9 cellular contexts compared by ENCODE assay signal in genomic region chr2:86747708-86748627, GRCh38. TPM values are rescaled to one million over a fixed set of nuclear protein-coding genes. Genes with fewer than 3 reads are reported as not detected.
DNase-seq lines count a peak whose midpoint lies in the region; ATAC-seq, FAIRE-seq and TF ChIP-seq lines count a peak whose summit lies in the region.
"Had no signal": no experiment of that assay in that cellular context is flagged by ENCODE, and none has a peak within 500 bp of the region (broad histone marks: within the 10 kb centered on the region; RNA-seq: fewer than 3 reads in every experiment).

No MANE protein-coding gene starts in this region.

- no peaks in the 10 kb centered on the region for H3K4me1 ChIP-seq in testis

- H3K27me3 ChIP-seq in testis: no peaks in the 10 kb centered on the region
- H3K27me3 ChIP-seq: Peyer's patch had no signal

- intact Hi-C loops in testis (cut with DNase I; ENCODE audit: low total_unique reads): no loop called here

- no peak overlapping the region for H3K4me3 ChIP-seq in testis
- H3K4me3 ChIP-seq: Peyer's patch had no signal

- no peak for TF ChIP-seq CTCF in testis (IDR thresholded peaks at IDR 0.05)

- no peaks in the 10 kb centered on the region for H3K27me3 Mint-ChIP-seq in stimulated activated naive CD8-positive, alpha-beta T cell treated with anti-CD3 and anti-CD28 coated beads, Interleukin-15, amount 100 ng/mL, for 72 hours

- DNase-seq in EL (peak; percentile 71), SIG-M5 treated with dmso at 0.1 percent for 504 hours (lab: John Stamatoyannopoulos, UW; ENCODE audit: unreplicated experiment) (peak; percentile 37), germinal center (ENCODE audit: low spot score) (peak; percentile 18), RCC 7860 (ENCODE audit: low spot score) (no peak), testis (no peak), NCI-H1694 treated with DMSO at 0.1 percent for 48 hours (lab: John Stamatoyannopoulos, UW) (no peak)
- peak; percentile 46 to 69 for DNase-seq in stimulated activated naive CD8-positive, alpha-beta T cell treated with anti-CD3 and anti-CD28 coated beads, Interleukin-15, amount 100 ng/mL, for 72 hours

- TF ChIP-seq POLR2A in testis (IDR thresholded peaks at IDR 0.05): no peak

- no peak overlapping the region for H3K27ac ChIP-seq in testis
- H3K27ac ChIP-seq: Peyer's patch had no signal

- peaks cover 12 to 13% of the 10 kb centered on the region in 2 donors for H3K9me3 Mint-ChIP-seq in stimulated activated naive CD8-positive, alpha-beta T cell treated with anti-CD3 and anti-CD28 coated beads, Interleukin-15, amount 100 ng/mL, for 72 hours

- FAIRE-seq in RCC 7860 (lab: Jason Lieb, UNC): no peak

- WGBS in testis, 2 donors: 89 to 93% methylated on average over 9 of the region's 9 CpGs

- no peaks in the 10 kb centered on the region for H3K36me3 ChIP-seq in testis (ENCODE audit: low read depth, missing control alignments)

- peak overlapping the region; percentile 39 to 66 for H3K4me3 Mint-ChIP-seq in stimulated activated naive CD8-positive, alpha-beta T cell treated with anti-CD3 and anti-CD28 coated beads, Interleukin-15, amount 100 ng/mL, for 72 hours

- H3K4me1 Mint-ChIP-seq in stimulated activated naive CD8-positive, alpha-beta T cell treated with anti-CD3 and anti-CD28 coated beads, Interleukin-15, amount 100 ng/mL, for 72 hours: peaks cover 60% of the 10 kb centered on the region

- H3K9me3 ChIP-seq in testis: no peaks in the 10 kb centered on the region

- ATAC-seq in HG02623 (IDR thresholded peaks at IDR 0.05; ENCODE audit: unreplicated experiment): peak; percentile 57
- ATAC-seq in stimulated activated naive CD8-positive, alpha-beta T cell treated with anti-CD3 and anti-CD28 coated beads, Interleukin-15, amount 100 ng/mL, for 72 hours: peak; percentile 97

- H3K27ac Mint-ChIP-seq in stimulated activated naive CD8-positive, alpha-beta T cell treated with anti-CD3 and anti-CD28 coated beads, Interleukin-15, amount 100 ng/mL, for 72 hours: peak overlapping the region; percentile 98 to 100

RNA-seq across cellular contexts. Expression of gene RMND5A, which starts 27.9 kb away (rescaled TPM):
- total RNA-seq in testis: 10 to 100 TPM; 31.3 to 31.7 TPM
- 28.4 TPM for polyA plus RNA-seq in testis (ENCODE audit: insufficient read depth, low read depth, low replicate concordance)

RNA-seq across cellular contexts. Expression of gene CD8A, which starts 42.7 kb away (rescaled TPM):
- 1 to 10 TPM in 1 of 2 donors, under 1 TPM in 1; 0.31 to 1.7 TPM for total RNA-seq in testis
- 2.9 TPM for polyA plus RNA-seq in testis (ENCODE audit: insufficient read depth, low read depth, low replicate concordance)

Comparison
In these comparisons a context has a peak if more than half of its experiments do, and no peak if none do; other contexts are left out.
1. DNase-seq: peak in EL (single experiment), SIG-M5 treated with dmso at 0.1 percent for 504 hours (single experiment), germinal center (single experiment) and stimulated activated naive CD8-positive, alpha-beta T cell treated with anti-CD3 and anti-CD28 coated beads, Interleukin-15, amount 100 ng/mL, for 72 hours (2 of 2); none in RCC 7860 (single experiment), testis (single experiment) and NCI-H1694 treated with DMSO at 0.1 percent for 48 hours (single experiment).